16 cellular contexts compared by ENCODE assay signal in genomic region chr7:20385121-20385520, GRCh38. TPM values are rescaled to one million over a fixed set of nuclear protein-coding genes. Genes with fewer than 3 reads are reported as not detected.
DNase-seq lines count a peak whose midpoint lies in the region; ATAC-seq and TF ChIP-seq lines count a peak whose summit lies in the region.
"Had no signal": no experiment of that assay in that cellular context is flagged by ENCODE, and none has a peak within 500 bp of the region (broad histone marks: within the 10 kb centered on the region; RNA-seq: fewer than 3 reads in every experiment).

No MANE protein-coding gene starts in this region.

- H3K27me3 ChIP-seq in RWPE2 (ENCODE audit: insufficient read depth, poor library complexity, severe bottlenecking): no peaks in the 10 kb centered on the region
- H3K27me3 ChIP-seq: suprapubic skin had no signal

- H3K9me3 ChIP-seq in RWPE2 (ENCODE audit: severe bottlenecking): no peaks in the 10 kb centered on the region
- H3K9me3 ChIP-seq: suprapubic skin had no signal

- ATAC-seq in RWPE2 (ENCODE audit: low read depth) (peak; percentile 98), GM19395 (IDR thresholded peaks at IDR 0.05; ENCODE audit: unreplicated experiment) (no peak)
- ATAC-seq: left colon had no signal

- peak overlapping the region; percentile 58 for H3K27ac ChIP-seq in RWPE2 (ENCODE audit: poor library complexity, severe bottlenecking)
- H3K27ac ChIP-seq: C4-2B, suprapubic skin had no signal

- peaks cover 13% of the 10 kb centered on the region for H3K4me1 ChIP-seq in RWPE2 (ENCODE audit: insufficient read depth, poor library complexity, severe bottlenecking)
- H3K4me1 ChIP-seq: suprapubic skin had no signal

- TF ChIP-seq CTCF in RWPE2 (IDR thresholded peaks at IDR 0.05; ENCODE audit: poor library complexity, severe bottlenecking) (no peak), epithelial cell of proximal tubule (conservative IDR thresholded peaks at IDR 0.05; ENCODE audit: low read depth, low read length) (no peak)

- H3K4me3 ChIP-seq in RWPE2 (ENCODE audit: severe bottlenecking) (no peak overlapping the region), epithelial cell of proximal tubule (ENCODE audit: low read depth, low read length) (no peak overlapping the region)
- H3K4me3 ChIP-seq: suprapubic skin had no signal

- H3K36me3 ChIP-seq in RWPE2 (ENCODE audit: low read depth): peaks cover 40% of the 10 kb centered on the region

- DNase-seq in EL: peak; percentile 70
- no peak for DNase-seq in RWPE2 (ENCODE audit: low spot score)
- peak; percentile 64 for DNase-seq in epithelial cell of proximal tubule (ENCODE audit: low read depth)
- DNase-seq in non-pigmented ciliary epithelial cell (ENCODE audit: low read depth): peak; percentile 65
- DNase-seq in C1 segment of cervical spinal cord (lab: John Stamatoyannopoulos, UW): no peak
- DNase-seq in NCI-H446 treated with DMSO at 0.1 percent for 48 hours (lab: John Stamatoyannopoulos, UW): no peak
- no peak for DNase-seq in SW480 (ENCODE audit: low spot score)
- DNase-seq: activated CD8-positive, alpha-beta memory T cell treated with anti-CD3 and anti-CD28 coated beads for 24 hours; activated gamma-delta T cell; caudate nucleus; GF-D8; left colon; NCI-H446 had no signal

RNA-seq across cellular contexts. Expression of gene ITGB8, which starts 54.4 kb away (rescaled TPM):
- total RNA-seq in epithelial cell of proximal tubule: 58.6 and 121 TPM in 2 replicates

Comparison
In these comparisons a context has a peak if more than half of its experiments do, and no peak if none do; other contexts are left out.
1. DNase-seq: peak in EL (single experiment), epithelial cell of proximal tubule (single experiment) and non-pigmented ciliary epithelial cell (single experiment); none in RWPE2 (single experiment), C1 segment of cervical spinal cord (0 of 14), NCI-H446 treated with DMSO at 0.1 percent for 48 hours (single experiment) and SW480 (single experiment).